ENCODE assay signal across 9 cellular contexts in the genomic region with DNA sequence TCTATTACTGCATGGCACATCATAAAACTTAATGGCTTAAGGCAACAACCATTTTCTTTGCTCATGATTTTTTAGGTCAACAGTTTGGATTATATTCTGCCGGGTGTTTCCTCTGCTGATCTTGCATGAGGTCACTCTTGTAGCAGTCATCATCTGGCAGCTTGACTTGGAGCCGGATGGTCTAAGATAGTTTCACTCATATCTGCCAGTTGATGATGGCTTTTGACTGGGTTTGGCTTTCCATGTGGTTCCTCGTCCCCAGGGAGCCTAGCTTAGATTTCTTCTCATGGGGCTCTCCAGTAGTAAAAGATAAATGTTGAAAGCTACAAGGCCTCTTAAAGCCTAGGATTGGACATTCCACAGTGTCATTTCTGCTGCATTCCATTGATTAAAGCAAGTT. TPM values are rescaled to one million over a fixed set of nuclear protein-coding genes. Genes with fewer than 3 reads are reported as not detected.
A peak's percentile ranks its signal among the peaks of the same experiment; 100 is the strongest.
DNase-seq lines count a peak whose midpoint lies in the region; ATAC-seq and TF ChIP-seq lines count a peak whose summit lies in the region.
"Had no signal": no experiment of that assay in that cellular context is flagged by ENCODE, and none has a peak within 500 bp of the region (broad histone marks: within the 10 kb centered on the region; RNA-seq: fewer than 3 reads in every experiment).

No MANE protein-coding gene starts in this region.

- peak; percentile 71 for DNase-seq in activated CD8-positive, alpha-beta memory T cell treated with anti-CD3 and anti-CD28 coated beads, Interleukin-2, amount 10 ng/mL, durations not matched to agents 7 days and 5 days
- no peak for DNase-seq in activated CD8-positive, alpha-beta memory T cell treated with anti-CD3 and anti-CD28 coated beads, Interleukin-2, amount 50 U/mL, for 48 hours
- DNase-seq in SJCRH30, result peak; percentile 67 to 68
- DNase-seq in psoas muscle, result peak; percentile 51 to 76
- no peak for DNase-seq in activated effector memory CD4-positive, alpha-beta T cell treated with Interleukin-2 at 50 U/mL for 16 hours

- CTCF ChIA-PET in activated CD8-positive, alpha-beta memory T cell treated with anti-CD3 and anti-CD28 coated beads, Interleukin-2, amount 10 ng/mL, durations not matched to agents 7 days and 5 days (lab: Charles Lee), result interaction anchor here (0.5 to 1.9 kb wide), 5 partner anchors 10 to 171 kb away, joined by 3 to 8 read pairs (median 4); partner anchors contain the start of gene LNPEP

- no peaks in the 10 kb centered on the region for H3K27me3 Mint-ChIP-seq in activated CD8-positive, alpha-beta memory T cell treated with anti-CD3 and anti-CD28 coated beads, Interleukin-2, amount 10 ng/mL, durations not matched to agents 7 days and 5 days

- peak overlapping the region; percentile 8; the same call in 1 of the 2 replicates for H3K27ac ChIP-seq in SJCRH30
- H3K27ac ChIP-seq in psoas muscle, result peak overlapping the region; percentile 81
- H3K27ac ChIP-seq: C4-2B had no signal

- peak overlapping the region; percentile 94 for H3K27ac Mint-ChIP-seq in activated CD8-positive, alpha-beta memory T cell treated with anti-CD3 and anti-CD28 coated beads, Interleukin-2, amount 10 ng/mL, durations not matched to agents 7 days and 5 days

- H3K4me1 ChIP-seq in SJCRH30, result peaks cover 26% of the 10 kb centered on the region
- peaks cover 44% of the 10 kb centered on the region for H3K4me1 ChIP-seq in psoas muscle

- intact Hi-C loops in psoas muscle (cut with DNase I), result no loop called here

- H3K9me3 ChIP-seq in SJCRH30 (replicated peaks) (no peaks in the 10 kb centered on the region), psoas muscle (no peaks in the 10 kb centered on the region)

- TF ChIP-seq CTCF in psoas muscle (IDR thresholded peaks at IDR 0.05), result no peak

- H3K9me3 Mint-ChIP-seq in activated CD8-positive, alpha-beta memory T cell treated with anti-CD3 and anti-CD28 coated beads, Interleukin-2, amount 10 ng/mL, durations not matched to agents 7 days and 5 days (ENCODE audit: low read depth), result peaks cover 3% of the 10 kb centered on the region

- peaks cover 47% of the 10 kb centered on the region for H3K36me3 Mint-ChIP-seq in activated CD8-positive, alpha-beta memory T cell treated with anti-CD3 and anti-CD28 coated beads, Interleukin-2, amount 10 ng/mL, durations not matched to agents 7 days and 5 days

- H3K27me3 ChIP-seq in SJCRH30, result no peaks in the 10 kb centered on the region
- H3K27me3 ChIP-seq in psoas muscle (ENCODE audit: insufficient read depth in 3 of 3, low read length in 2 of 3), result no peaks in the 10 kb centered on the region

- H3K4me1 Mint-ChIP-seq in activated CD8-positive, alpha-beta memory T cell treated with anti-CD3 and anti-CD28 coated beads, Interleukin-2, amount 10 ng/mL, durations not matched to agents 7 days and 5 days, result peaks cover 64% of the 10 kb centered on the region

- 3 to 7% (median 5%) methylated on average over 3 of the region's 3 CpGs for WGBS in psoas muscle, 3 donors

- H3K4me3 Mint-ChIP-seq in activated CD8-positive, alpha-beta memory T cell treated with anti-CD3 and anti-CD28 coated beads, Interleukin-2, amount 10 ng/mL, durations not matched to agents 7 days and 5 days, result peak overlapping the region; percentile 44

- ATAC-seq in activated CD8-positive, alpha-beta memory T cell treated with anti-CD3 and anti-CD28 coated beads, Interleukin-2, amount 10 ng/mL, durations not matched to agents 7 days and 5 days, result peak; percentile 77
- ATAC-seq in HG02884 (IDR thresholded peaks at IDR 0.05; ENCODE audit: unreplicated experiment) (peak; percentile 49), esophagus mucosa (peak; percentile 57), psoas muscle (peak; percentile 91 to 95 (median 92)), HG03280 (IDR thresholded peaks at IDR 0.05; ENCODE audit: unreplicated experiment) (no peak)

- H3K36me3 ChIP-seq in SJCRH30 (no peaks in the 10 kb centered on the region), psoas muscle (ENCODE audit: insufficient read depth in 1 of 2, low read depth in 1 of 2) (no peaks in the 10 kb centered on the region)

- H3K4me3 ChIP-seq in SJCRH30 (no peak overlapping the region), psoas muscle (no peak overlapping the region)

RNA-seq across cellular contexts. Expression of gene LNPEP, which starts 27.4 kb away (rescaled TPM):
- 10 to 100 TPM; 67.4 to 80.4 TPM for total RNA-seq in activated CD8-positive, alpha-beta memory T cell treated with anti-CD3 and anti-CD28 coated beads, Interleukin-2, amount 10 ng/mL, durations not matched to agents 7 days and 5 days
- total RNA-seq in SJCRH30 (2014; rRNA removed; shearing (Covaris generic)), result 28.2 and 35.3 TPM in 2 replicates
- total RNA-seq in esophagus mucosa (23.6 TPM), psoas muscle (10 to 100 TPM; 30.4 to 62.8 (median 45.4) TPM)
- polyA plus RNA-seq in psoas muscle, result 10 to 100 TPM in 1 of 3 donors, 1 to 10 TPM in 2; 4.1 to 12.4 (median 4.3) TPM

Comparison
In these comparisons a context has a peak if more than half of its experiments do, and no peak if none do; other contexts are left out.
1. DNase-seq: peak in activated CD8-positive, alpha-beta memory T cell treated with anti-CD3 and anti-CD28 coated beads, Interleukin-2, amount 10 ng/mL, durations not matched to agents 7 days and 5 days (single experiment), SJCRH30 (2 of 2) and psoas muscle (2 of 2); none in activated CD8-positive, alpha-beta memory T cell treated with anti-CD3 and anti-CD28 coated beads, Interleukin-2, amount 50 U/mL, for 48 hours (single experiment) and activated effector memory CD4-positive, alpha-beta T cell treated with Interleukin-2 at 50 U/mL for 16 hours (single experiment).